In genomic region chr1:205630651-205631009, GRCh38 we compare ENCODE assay signal across 8 cellular contexts. TPM values are rescaled to one million over a fixed set of nuclear protein-coding genes. Genes with fewer than 3 reads are reported as not detected.
DNase-seq lines count a peak whose midpoint lies in the region; FAIRE-seq and TF ChIP-seq lines count a peak whose summit lies in the region.

No MANE protein-coding gene starts in this region.

- H3K9me3 ChIP-seq in GM23248 (ENCODE audit: low read depth) (no peaks in the 10 kb centered on the region), skeletal muscle tissue (ENCODE audit: control insufficient read depth in 3 of 3, low read length in 3 of 3) (no peaks in the 10 kb centered on the region)

- H3K4me3 ChIP-seq in GM23248 (peak overlapping the region; percentile 96), WI38 (ENCODE audit: low read depth, low read length) (peak overlapping the region; percentile 70), skeletal muscle tissue (ENCODE audit: low read length in 3 of 3) (peak overlapping the region; percentile 90 to 96 (median 91))

- H3K9ac ChIP-seq in GM23248 (peak overlapping the region; percentile 91), skeletal muscle tissue (ENCODE audit: low read depth in 1 of 3, low read length in 3 of 3) (peak overlapping the region; percentile 82 to 94 (median 90))

- no peak for FAIRE-seq in RCC 7860 (lab: Jason Lieb, UNC)

- peaks cover 32% of the 10 kb centered on the region for H3F3A ChIP-seq in GM23248 (ENCODE audit: insufficient read depth)

- in situ Hi-C loops in GM23248 (cut with MboI): no loop called here

- peaks cover 55% of the 10 kb centered on the region for H3K79me2 ChIP-seq in GM23248 (ENCODE audit: insufficient read depth)

- no peak for TF ChIP-seq CTCF in WI38 (IDR thresholded peaks at IDR 0.05; ENCODE audit: low read depth, low read length)

- no peaks in the 10 kb centered on the region for H3K9me2 ChIP-seq in GM23248 (ENCODE audit: insufficient read depth)

- 0 to 2% methylated on average over 3 of the region's 3 CpGs for WGBS in GM23248 (ENCODE audit: low coverage in 1 of 2, low lambda C conversion rate in 2 of 2, missing lambda C conversion rate in 2 of 2), 2 experiments

- H3K4me1 ChIP-seq in GM23248 (ENCODE audit: insufficient read depth) (peaks cover 28% of the 10 kb centered on the region), skeletal muscle tissue (ENCODE audit: control insufficient read depth in 3 of 3, insufficient read depth in 3 of 3, low read length in 3 of 3) (peaks cover 9 to 34% (median 28%) of the 10 kb centered on the region in 3 donors)

- no peaks in the 10 kb centered on the region for H3K36me3 ChIP-seq in GM23248 (ENCODE audit: low read depth)
- no peaks in the 10 kb centered on the region for H3K36me3 ChIP-seq in skeletal muscle tissue (ENCODE audit: control insufficient read depth in 3 of 3, insufficient read depth in 3 of 3, low read length in 3 of 3)

- H3K27ac ChIP-seq in GM23248: peak overlapping the region; percentile 94
- H3K27ac ChIP-seq in skeletal muscle tissue (ENCODE audit: low read depth, low read length): peak overlapping the region; percentile 96

- DNase-seq in GM23248 (no peak), germinal center (ENCODE audit: low spot score) (peak; percentile 4), RCC 7860 (ENCODE audit: low spot score) (no peak), HuH-7.5 (ENCODE audit: low spot score) (no peak), T1000 (lab: John Stamatoyannopoulos, UW) (no peak)
- no peak for DNase-seq in stimulated activated CD4-positive, alpha-beta T cell treated with anti-CD3 and anti-CD28 coated beads, Interleukin-4, amount 100 ng/mL, for 1 hour

- H4K20me1 ChIP-seq in GM23248 (ENCODE audit: insufficient read depth): no peaks in the 10 kb centered on the region

- H2AFZ ChIP-seq in GM23248: peak overlapping the region; percentile 67

- H3K4me2 ChIP-seq in GM23248 (ENCODE audit: unreplicated experiment): peak overlapping the region; percentile 90

- H3K27me3 ChIP-seq in GM23248 (replicated peaks; ENCODE audit: insufficient read depth): no peaks in the 10 kb centered on the region
- no peaks in the 10 kb centered on the region for H3K27me3 ChIP-seq in skeletal muscle tissue (ENCODE audit: control insufficient read depth in 3 of 3, insufficient read depth in 3 of 3, low read length in 3 of 3)

RNA-seq across cellular contexts. Expression of gene ELK4, which starts 1.2 kb away (rescaled TPM):
- 15.2 and 16.4 TPM in 2 replicates for total RNA-seq in GM23248 (2014; rRNA removed; shearing (Covaris generic))
- polyA plus RNA-seq in GM23248 (2016; fragmentation: Nextera tagmentation; extraction: Ambion mirVana): 4.4 and 5.1 TPM in 2 replicates
- total RNA-seq in skeletal muscle tissue: 13.6 TPM

RNA-seq across cellular contexts. Expression of gene SLC45A3, which starts 49.7 kb away (rescaled TPM):
- total RNA-seq in GM23248 (2014; rRNA removed; shearing (Covaris generic)): 1.2 and 1.8 TPM in 2 replicates
- 0.18 and 0.38 TPM in 2 replicates for polyA plus RNA-seq in GM23248 (2016; fragmentation: Nextera tagmentation; extraction: Ambion mirVana)
- total RNA-seq in skeletal muscle tissue: 2.1 TPM
